ENCODE assay signal across 8 cellular contexts in the genomic region with DNA sequence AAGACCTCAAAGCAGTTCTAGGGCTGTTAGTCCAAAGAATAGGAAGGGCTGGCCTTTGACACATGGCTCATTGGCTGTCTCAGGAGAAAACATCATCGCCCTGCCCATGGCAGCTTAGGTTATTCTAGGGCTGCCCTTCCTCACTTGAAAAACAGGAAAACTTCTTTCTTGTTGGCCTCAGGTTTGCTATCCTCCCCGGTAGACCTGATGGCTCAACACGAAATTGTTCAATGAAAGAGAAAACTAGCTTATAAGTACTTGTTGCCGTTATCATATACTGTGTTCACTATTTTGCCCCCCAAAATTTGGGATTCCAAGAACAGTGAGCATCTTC. TPM values are rescaled to one million over a fixed set of nuclear protein-coding genes. Genes with fewer than 3 reads are reported as not detected.
DNase-seq lines count a peak whose midpoint lies in the region; ATAC-seq, FAIRE-seq and TF ChIP-seq lines count a peak whose summit lies in the region.

No MANE protein-coding gene starts in this region.

- H3K4me3 Mint-ChIP-seq in activated CD8-positive, alpha-beta T cell treated with anti-CD3 and anti-CD28 coated beads for 36 hours: peak overlapping the region; percentile 85

- H3K9me3 ChIP-seq in HCT116 (ENCODE audit: control insufficient read depth in 1 of 2, insufficient read depth in 1 of 2, low read depth in 1 of 2, low read length in 2 of 2): no peaks in the 10 kb centered on the region
- H3K9me3 ChIP-seq in right cardiac atrium (ENCODE audit: control insufficient read depth, low read length): no peaks in the 10 kb centered on the region
- H3K9me3 ChIP-seq in skeletal muscle tissue (ENCODE audit: control insufficient read depth in 3 of 3, low read length in 3 of 3): no peaks in the 10 kb centered on the region

- no peak for TF ChIP-seq POLR2A in HCT116 (IDR thresholded peaks at IDR 0.05; ENCODE audit: borderline replicate concordance, extremely low read depth, insufficient read depth, insufficient read length)

- H3K27ac ChIP-seq in HCT116 (ENCODE audit: low read depth, low read length) (peak overlapping the region; percentile 100), right cardiac atrium (ENCODE audit: low read length) (peak overlapping the region; percentile 94), skeletal muscle tissue (ENCODE audit: low read depth, low read length) (peak overlapping the region; percentile 83)

- H4K20me1 ChIP-seq in HCT116 (ENCODE audit: insufficient read depth): no peaks in the 10 kb centered on the region

- peaks cover 14% of the 10 kb centered on the region for H3K36me3 Mint-ChIP-seq in activated CD8-positive, alpha-beta T cell treated with anti-CD3 and anti-CD28 coated beads for 36 hours (ENCODE audit: low read depth)

- H3K27me3 ChIP-seq in HCT116 (ENCODE audit: insufficient read depth, low read length): no peaks in the 10 kb centered on the region
- no peaks in the 10 kb centered on the region for H3K27me3 ChIP-seq in right cardiac atrium (ENCODE audit: control insufficient read depth, insufficient read depth)
- no peaks in the 10 kb centered on the region for H3K27me3 ChIP-seq in skeletal muscle tissue (ENCODE audit: control insufficient read depth in 3 of 3, insufficient read depth in 3 of 3, low read length in 3 of 3)

- H3K9me3 Mint-ChIP-seq in activated CD8-positive, alpha-beta T cell treated with anti-CD3 and anti-CD28 coated beads for 36 hours: no peaks in the 10 kb centered on the region

- no peaks in the 10 kb centered on the region for H3K9me2 ChIP-seq in HCT116 (ENCODE audit: insufficient read depth)

- no peak for TF ChIP-seq CTCF in HCT116 (IDR thresholded peaks at IDR 0.05 in 2 of 3, conservative IDR thresholded peaks at IDR 0.05 in 1 of 3; ENCODE audit: borderline replicate concordance in 1 of 3, insufficient read depth in 1 of 3, low read depth in 2 of 3, low read length in 2 of 3)
- TF ChIP-seq CTCF in activated CD8-positive, alpha-beta T cell treated with anti-CD3 and anti-CD28 coated beads for 36 hours (IDR thresholded peaks at IDR 0.05): peak; percentile 4
- TF ChIP-seq CTCF in D721Med (IDR thresholded peaks at IDR 0.05; ENCODE audit: insufficient read depth, missing control alignments): no peak

- H3K79me2 ChIP-seq in HCT116 (ENCODE audit: insufficient read depth, low read length): peaks cover 43% of the 10 kb centered on the region

- TF ChIP-seq RAD21 in HCT116 (IDR thresholded peaks at IDR 0.05; ENCODE audit: low read depth): no peak

- peaks cover 0 to 8% of the 10 kb centered on the region in 2 experiments; a peak in 2 of 4 replicates for H3K36me3 ChIP-seq in HCT116 (ENCODE audit: control insufficient read depth in 1 of 2, insufficient read depth in 2 of 2, low read length in 2 of 2)
- H3K36me3 ChIP-seq in skeletal muscle tissue (ENCODE audit: control insufficient read depth in 3 of 3, insufficient read depth in 3 of 3, low read length in 3 of 3): peaks cover under 1 to 1% (median under 1%) of the 10 kb centered on the region in 3 donors

- peak overlapping the region; percentile 93 for H3K4me2 ChIP-seq in HCT116 (ENCODE audit: low read length)

- peaks cover 1% of the 10 kb centered on the region for H3K27me3 Mint-ChIP-seq in activated CD8-positive, alpha-beta T cell treated with anti-CD3 and anti-CD28 coated beads for 36 hours

- WGBS in right cardiac atrium: 23% methylated on average over 4 of the region's 4 CpGs

- H3K4me3 ChIP-seq in HCT116 (replicated peaks in 1 of 2; ENCODE audit: low read depth in 1 of 2, low read length in 2 of 2) (peak overlapping the region; percentile 52 to 95), right cardiac atrium (ENCODE audit: low read length) (peak overlapping the region; percentile 40), skeletal muscle tissue (ENCODE audit: low read length in 3 of 3) (peak overlapping the region; percentile 86 to 93 (median 90))

- no peak for FAIRE-seq in D721Med (lab: Jason Lieb, UNC)

- H2AFZ ChIP-seq in HCT116 (ENCODE audit: low read depth, low read length, poor library complexity, severe bottlenecking): peak overlapping the region; percentile 100

- no peak for ATAC-seq in HCT116
- no peak for ATAC-seq in activated CD8-positive, alpha-beta T cell treated with anti-CD3 and anti-CD28 coated beads for 36 hours
- ATAC-seq in right cardiac atrium: no peak

- H3K4me1 Mint-ChIP-seq in activated CD8-positive, alpha-beta T cell treated with anti-CD3 and anti-CD28 coated beads for 36 hours (ENCODE audit: low read depth): peaks cover 13% of the 10 kb centered on the region

- peak overlapping the region; percentile 93 for H3K27ac Mint-ChIP-seq in activated CD8-positive, alpha-beta T cell treated with anti-CD3 and anti-CD28 coated beads for 36 hours

- RAD21 ChIA-PET in HCT116 (lab: Charles Lee; ENCODE audit: low non-redundant PET in 1 of 2, low total read pairs in 2 of 2, uncharacterized antibody in 2 of 2, unreplicated experiment in 2 of 2): no interaction called here

- POLR2A ChIA-PET in HCT116 (lab: Charles Lee): interaction anchor here (1.3 kb wide), 1 partner anchor 163 kb away, joined by 3 read pairs; the partner anchor contains the start of gene MINDY2
- POLR2A ChIA-PET in activated CD8-positive, alpha-beta T cell treated with anti-CD3 and anti-CD28 coated beads for 36 hours (lab: Charles Lee): interaction anchor here (0.6 to 2.2 kb wide), 3 partner anchors 13 to 754 kb away, joined by 3 to 11 read pairs (median 3); no protein-coding TSS in a partner anchor

- CTCF ChIA-PET in HCT116 (lab: Charles Lee): no interaction called here
- CTCF ChIA-PET in activated CD8-positive, alpha-beta T cell treated with anti-CD3 and anti-CD28 coated beads for 36 hours (lab: Charles Lee): interaction anchor here (0.6 kb wide), 1 partner anchor 20 kb away, joined by 4 read pairs; no protein-coding TSS in a partner anchor

- DNase-seq in HCT116 (ENCODE audit: low read depth, low spot score) (no peak), right cardiac atrium (no peak), C1 segment of cervical spinal cord (lab: John Stamatoyannopoulos, UW) (no peak), D721Med (ENCODE audit: insufficient read length, low spot score) (no peak), NCI-H2107 treated with DMSO at 0.1 percent for 48 hours (lab: John Stamatoyannopoulos, UW; ENCODE audit: unreplicated experiment) (no peak), T-helper 9 cell (no peak)
- DNase-seq in activated CD8-positive, alpha-beta T cell treated with anti-CD3 and anti-CD28 coated beads for 36 hours: no peak

- H3K9ac ChIP-seq in HCT116 (ENCODE audit: low read length) (peak overlapping the region; percentile 95), skeletal muscle tissue (ENCODE audit: low read depth in 1 of 3, low read length in 3 of 3) (peak overlapping the region; percentile 95 to 99 (median 95))

- TSS peak; percentile 93 for BruUV-seq in HCT116 (replicated peaks; lab: Mats Ljungman, UMichigan)

- intact Hi-C loops in HCT116 (cut with micrococcal nuclease) (loop anchor here (5.0 kb wide), 1 partner anchor 162 kb away; the partner anchor contains the start of gene MINDY2), right cardiac atrium (cut with DNase I) (no loop called here)
- intact Hi-C loops in activated CD8-positive, alpha-beta T cell treated with anti-CD3 and anti-CD28 coated beads for 36 hours (cut with micrococcal nuclease): no loop called here

- H3K4me1 ChIP-seq in HCT116 (ENCODE audit: control insufficient read depth in 1 of 2, insufficient read depth in 2 of 2, low read length in 2 of 2): peaks cover 12 to 21% of the 10 kb centered on the region in 2 experiments; a peak in 3 of 4 replicates
- no peaks in the 10 kb centered on the region for H3K4me1 ChIP-seq in right cardiac atrium (ENCODE audit: control insufficient read depth, insufficient read depth, low read length)
- peaks cover 11 to 25% (median 17%) of the 10 kb centered on the region in 3 donors for H3K4me1 ChIP-seq in skeletal muscle tissue (ENCODE audit: control insufficient read depth in 3 of 3, insufficient read depth in 3 of 3, low read length in 3 of 3)

TF ChIP-seq in HCT116, 20 proteins besides CTCF, POLR2A, EP300 and RAD21:
- TF ChIP-seq EZH2phosphoT487 (IDR thresholded peaks at IDR 0.05; ENCODE audit: borderline replicate concordance): no peak
- TF ChIP-seq SP1 (IDR thresholded peaks at IDR 0.05; ENCODE audit: low read depth): 0 out of 2 replicates have a peak, but pooled peaks have one; percentile 22
- peak; percentile 60; the same call in 1 of the 2 replicates for TF ChIP-seq SIN3A (IDR thresholded peaks at IDR 0.05; ENCODE audit: low read depth)
- TF ChIP-seq CEBPB (IDR thresholded peaks at IDR 0.05; ENCODE audit: low read depth): peak; percentile 39; the same call in 1 of the 2 replicates
TF ChIP-seq in HCT116: peak in this region for 3.

RNA-seq across cellular contexts. Expression of gene SLTM, which starts 0.6 kb away (rescaled TPM):
- total RNA-seq in HCT116 (2021; ENCODE audit: unreplicated experiment) (88.7 TPM), right cardiac atrium (10 to 100 TPM; 44.0 to 69.3 (median 55.0) TPM), skeletal muscle tissue (63.7 TPM)
- 75.8 and 94.9 TPM in 2 replicates for polyA plus RNA-seq in HCT116 (2012)
- 10 to 100 TPM; 79.8 to 89.9 TPM for total RNA-seq in activated CD8-positive, alpha-beta T cell treated with anti-CD3 and anti-CD28 coated beads for 36 hours
- 43.7 TPM for polyA plus RNA-seq in right cardiac atrium

RNA-seq across cellular contexts. Expression of gene RNF111, which starts 53.4 kb away (rescaled TPM):
- 31.5 TPM for total RNA-seq in HCT116 (2021; ENCODE audit: unreplicated experiment)
- polyA plus RNA-seq in HCT116 (2012): 16.5 and 19.1 TPM in 2 replicates
- 10 to 100 TPM; 28.5 to 30.5 TPM for total RNA-seq in activated CD8-positive, alpha-beta T cell treated with anti-CD3 and anti-CD28 coated beads for 36 hours
- 10 to 100 TPM; 22.6 to 29.4 (median 25.0) TPM for total RNA-seq in right cardiac atrium
- 8.0 TPM for polyA plus RNA-seq in right cardiac atrium
- total RNA-seq in skeletal muscle tissue: 17.7 TPM

Comparison
In these comparisons a context has a peak if more than half of its experiments do, and no peak if none do; other contexts are left out.
1. H3K4me3 ChIP-seq: peak in every context shown above with its lines; median percentile 90 in skeletal muscle tissue; 74 in HCT116; 40 in right cardiac atrium.